Comparison of ENCODE assay signal across 1 cellular context in genomic region chr1:157156058-157156541, GRCh38.
TF ChIP-seq lines count a peak whose summit lies in the region.

No MANE protein-coding gene starts in this region.

TF ChIP-seq in GM23338, 12 proteins besides CTCF, POLR2A, EP300 and RAD21 (continued from another document):
- TF ChIP-seq ZNF114 (CRISPR knock-in tag; IDR thresholded peaks at IDR 0.05): no peak
